In genomic region chr6:4402477-4402976, GRCh38 we compare ENCODE assay signal across 10 cellular contexts.
DNase-seq lines count a peak whose midpoint lies in the region; ATAC-seq, FAIRE-seq and TF ChIP-seq lines count a peak whose summit lies in the region.
"Had no signal": no experiment of that assay in that cellular context is flagged by ENCODE, and none has a peak within 500 bp of the region (broad histone marks: within the 10 kb centered on the region; RNA-seq: fewer than 3 reads in every experiment).

No MANE protein-coding gene starts in this region.

- H3K9me3 ChIP-seq in A549 (no peaks in the 10 kb centered on the region), MG63 (no peaks in the 10 kb centered on the region; the same call in 1 of the 2 replicates), liver (ENCODE audit: control insufficient read depth in 4 of 4, low read length in 3 of 4) (no peaks in the 10 kb centered on the region)

- H3K4me1 ChIP-seq in A549 (peaks cover 42% of the 10 kb centered on the region), liver (ENCODE audit: control insufficient read depth in 4 of 4, insufficient read depth in 4 of 4, low read length in 3 of 4) (no peaks in the 10 kb centered on the region)

- TF ChIP-seq CTCF in A549 (IDR thresholded peaks at IDR 0.05): no peak
- no peak for TF ChIP-seq CTCF in liver (IDR thresholded peaks at IDR 0.05; ENCODE audit: low read depth, low read length, missing input control)

- no peak for TF ChIP-seq POLR2A in A549 (IDR thresholded peaks at IDR 0.05; ENCODE audit: low read length)

- TF ChIP-seq EP300 in A549 (IDR thresholded peaks at IDR 0.05): no peak

- peak; percentile 75 to 81 for ATAC-seq in A549
- no peak for ATAC-seq in GM21526 (IDR thresholded peaks at IDR 0.05; ENCODE audit: low FRiP score, unreplicated experiment)
- no peak for ATAC-seq in GM18867 (IDR thresholded peaks at IDR 0.05; ENCODE audit: unreplicated experiment)
- no peak for ATAC-seq in activated T-cell treated with anti-CD3 and anti-CD28 coated beads, Interleukin-2, amount 50 U/mL, for 4 hours
- ATAC-seq: activated T-cell treated with anti-CD3 and anti-CD28 coated beads, Interleukin-2, amount 50 U/mL, for 72 hours had no signal

- H3K27me3 ChIP-seq in MG63: no peaks in the 10 kb centered on the region
- H3K27me3 ChIP-seq in liver (ENCODE audit: control insufficient read depth in 4 of 4, insufficient read depth in 4 of 4, low read length in 3 of 4): no peaks in the 10 kb centered on the region

- H3K27me3 Mint-ChIP-seq in activated T-cell treated with anti-CD3 and anti-CD28 coated beads, Interleukin-2, amount 50 U/mL, for 4 hours (ENCODE audit: low read depth): peaks cover 8% of the 10 kb centered on the region

- TF ChIP-seq RAD21 in A549 (conservative IDR thresholded peaks at IDR 0.05 in 1 of 2, IDR thresholded peaks at IDR 0.05 in 1 of 2): no peak
- TF ChIP-seq RAD21 in liver (IDR thresholded peaks at IDR 0.05): no peak

- FAIRE-seq in A549 (lab: Jason Lieb, UNC): no peak

- H3K27ac ChIP-seq in A549 (peak overlapping the region; percentile 81 to 91), liver (ENCODE audit: low read depth in 1 of 2, low read length in 2 of 2) (peak overlapping the region; percentile 16 to 35)

- H3K4me3 ChIP-seq in A549 (no peak overlapping the region), MG63 (no peak overlapping the region), liver (ENCODE audit: low read depth in 1 of 3, low read length in 3 of 3) (no peak overlapping the region)

- DNase-seq in A549 (ENCODE audit: low read depth in 1 of 2, low spot score in 1 of 2) (peak; percentile 35 to 66), MG63 (peak; percentile 69), dermis blood vessel endothelial cell (peak; percentile 66), DMS153 treated with DMSO at 0.1 percent for 48 hours (lab: John Stamatoyannopoulos, UW; ENCODE audit: unreplicated experiment) (no peak)
- no peak for DNase-seq in activated T-cell treated with anti-CD3 and anti-CD28 coated beads, Interleukin-2, amount 50 U/mL, for 4 hours
- DNase-seq: activated T-cell treated with anti-CD3 and anti-CD28 coated beads, Interleukin-2, amount 50 U/mL, for 72 hours; CD4-positive, CD25-positive, alpha-beta regulatory T cell had no signal

- no peak overlapping the region for H3K9ac ChIP-seq in liver (ENCODE audit: low read depth in 1 of 2, low read length in 2 of 2)

- H3K9me3 Mint-ChIP-seq in activated T-cell treated with anti-CD3 and anti-CD28 coated beads, Interleukin-2, amount 50 U/mL, for 4 hours: no peaks in the 10 kb centered on the region

- no peaks in the 10 kb centered on the region for H3K4me1 Mint-ChIP-seq in activated T-cell treated with anti-CD3 and anti-CD28 coated beads, Interleukin-2, amount 50 U/mL, for 4 hours (ENCODE audit: low read depth)
- H3K4me1 Mint-ChIP-seq: CD4-positive, CD25-positive, alpha-beta regulatory T cell had no signal

- no peak overlapping the region for H3K4me3 Mint-ChIP-seq in activated T-cell treated with anti-CD3 and anti-CD28 coated beads, Interleukin-2, amount 50 U/mL, for 4 hours
- H3K4me3 Mint-ChIP-seq: activated T-cell treated with anti-CD3 and anti-CD28 coated beads, Interleukin-2, amount 50 U/mL, for 72 hours; CD4-positive, CD25-positive, alpha-beta regulatory T cell had no signal

- H3K4me2 ChIP-seq in A549: peak overlapping the region; percentile 76

- H3K36me3 ChIP-seq in MG63 (no peaks in the 10 kb centered on the region), liver (ENCODE audit: control insufficient read depth in 4 of 4, insufficient read depth in 3 of 4, low read depth in 1 of 4, low read length in 3 of 4) (no peaks in the 10 kb centered on the region)

- no peaks in the 10 kb centered on the region for H3K36me3 Mint-ChIP-seq in activated T-cell treated with anti-CD3 and anti-CD28 coated beads, Interleukin-2, amount 50 U/mL, for 4 hours (ENCODE audit: insufficient read depth)
- H3K36me3 Mint-ChIP-seq: CD4-positive, CD25-positive, alpha-beta regulatory T cell had no signal

- POLR2A ChIA-PET in A549 (lab: Yijun Ruan, JAX): no interaction called here

- CTCF ChIA-PET in A549 (lab: Yijun Ruan, JAX): interaction anchor here (0.6 to 1.0 kb wide), 2 partner anchors 83 to 657 kb away, joined by 3 to 4 read pairs; no protein-coding TSS in a partner anchor

- 8% methylated on average over 4 of the region's 11 CpGs for WGBS in A549 (ENCODE audit: missing lambda C conversion rate)
- WGBS in liver: 68% methylated on average over 11 of the region's 11 CpGs

TF ChIP-seq in A549, 52 proteins besides CTCF, POLR2A, EP300 and RAD21 (continues in another document):
- TF ChIP-seq FOXS1 (CRISPR knock-in tag; IDR thresholded peaks at IDR 0.05) (peak; percentile 27; the same call in 1 of the 2 replicates), SMC3 (IDR thresholded peaks at IDR 0.05) (0 out of 3 replicates have a peak, but pooled peaks have one; percentile 12), NPAS2 (CRISPR knock-in tag; IDR thresholded peaks at IDR 0.05; ENCODE audit: borderline replicate concordance) (no peak), MAFK (IDR thresholded peaks at IDR 0.05; ENCODE audit: partially characterized antibody) (peak; percentile 97), EHMT2 (IDR thresholded peaks at IDR 0.05; ENCODE audit: low read depth) (no peak), NFE2L2 (conservative IDR thresholded peaks at IDR 0.05; ENCODE audit: low read length) (peak; percentile 91), FOSL2 (IDR thresholded peaks at IDR 0.05) (peak; percentile 25; the same call in 1 of the 2 replicates), FOSL2 (CRISPR knock-in tag; IDR thresholded peaks at IDR 0.05) (peak; percentile 51), USF2 (IDR thresholded peaks at IDR 0.05) (peak; percentile 61)
- TF ChIP-seq, protein P1, sequence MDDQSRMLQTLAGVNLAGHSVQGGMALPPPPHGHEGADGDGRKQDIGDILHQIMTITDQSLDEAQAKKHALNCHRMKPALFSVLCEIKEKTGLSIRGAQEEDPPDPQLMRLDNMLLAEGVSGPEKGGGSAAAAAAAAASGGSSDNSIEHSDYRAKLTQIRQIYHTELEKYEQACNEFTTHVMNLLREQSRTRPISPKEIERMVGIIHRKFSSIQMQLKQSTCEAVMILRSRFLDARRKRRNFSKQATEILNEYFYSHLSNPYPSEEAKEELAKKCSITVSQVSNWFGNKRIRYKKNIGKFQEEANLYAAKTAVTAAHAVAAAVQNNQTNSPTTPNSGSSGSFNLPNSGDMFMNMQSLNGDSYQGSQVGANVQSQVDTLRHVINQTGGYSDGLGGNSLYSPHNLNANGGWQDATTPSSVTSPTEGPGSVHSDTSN (IDR thresholded peaks at IDR 0.05): no peak
- TF ChIP-seq, protein P2, sequence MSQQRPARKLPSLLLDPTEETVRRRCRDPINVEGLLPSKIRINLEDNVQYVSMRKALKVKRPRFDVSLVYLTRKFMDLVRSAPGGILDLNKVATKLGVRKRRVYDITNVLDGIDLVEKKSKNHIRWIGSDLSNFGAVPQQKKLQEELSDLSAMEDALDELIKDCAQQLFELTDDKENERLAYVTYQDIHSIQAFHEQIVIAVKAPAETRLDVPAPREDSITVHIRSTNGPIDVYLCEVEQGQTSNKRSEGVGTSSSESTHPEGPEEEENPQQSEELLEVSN (IDR thresholded peaks at IDR 0.05; ENCODE audit: borderline replicate concordance, low read depth): 0 out of 2 replicates have a peak, but pooled peaks have one; percentile 12

TF ChIP-seq in liver, 16 proteins besides CTCF, POLR2A, EP300 and RAD21:
- no peak for TF ChIP-seq JUND (IDR thresholded peaks at IDR 0.05)

Comparison
In these comparisons a context has a peak if more than half of its experiments do, and no peak if none do; other contexts are left out.
1. ATAC-seq: peak in A549 (2 of 2); none in GM21526 (single experiment), GM18867 (single experiment) and activated T-cell treated with anti-CD3 and anti-CD28 coated beads, Interleukin-2, amount 50 U/mL, for 4 hours (0 of 2).
2. DNase-seq: peak in A549 (2 of 2), MG63 (single experiment) and dermis blood vessel endothelial cell (single experiment); none in DMS153 treated with DMSO at 0.1 percent for 48 hours (single experiment) and activated T-cell treated with anti-CD3 and anti-CD28 coated beads, Interleukin-2, amount 50 U/mL, for 4 hours (single experiment).